ENCODE assay signal across 8 cellular contexts in genomic region chr14:81169267-81169666, GRCh38. TPM values are rescaled to one million over a fixed set of nuclear protein-coding genes. Genes with fewer than 3 reads are reported as not detected.
DNase-seq lines count a peak whose midpoint lies in the region; ATAC-seq and TF ChIP-seq lines count a peak whose summit lies in the region.

No MANE protein-coding gene starts in this region.

- DNase-seq in coronary artery (ENCODE audit: low spot score) (no peak), retina (no peak), dermis blood vessel endothelial cell (no peak), amygdala (lab: John Stamatoyannopoulos, UW) (no peak)
- no peak for DNase-seq in natural killer cell treated with Interleukin-12 subunit alpha and Interleukin-12 subunit beta and Interleukin-15 and Interleukin-18, amount 100 ng/mL, for 72 hours (ENCODE audit: low spot score)

- H4K20me1 ChIP-seq in KMS-11 (ENCODE audit: insufficient read depth): no peaks in the 10 kb centered on the region

- H3K4me1 ChIP-seq in ACC112 (ENCODE audit: control insufficient read depth, insufficient read depth, low read length, unreplicated experiment) (peaks cover 24% of the 10 kb centered on the region), KMS-11 (ENCODE audit: low read depth, poor library complexity, severe bottlenecking) (peaks cover 27% of the 10 kb centered on the region)

- H3K27me3 ChIP-seq in ACC112 (ENCODE audit: insufficient read depth, low read length): no peaks in the 10 kb centered on the region
- H3K27me3 ChIP-seq in KMS-11 (ENCODE audit: insufficient read depth, low read depth): no peaks in the 10 kb centered on the region

- H3K27me3 Mint-ChIP-seq in natural killer cell treated with Interleukin-12 subunit alpha and Interleukin-12 subunit beta and Interleukin-15 and Interleukin-18, amount 100 ng/mL, for 72 hours: no peaks in the 10 kb centered on the region

- H3K4me3 ChIP-seq in ACC112 (ENCODE audit: low read depth, low read length) (peak overlapping the region; percentile 87), KMS-11 (IDR thresholded peaks at IDR 0.05; ENCODE audit: insufficient read depth, low read depth, low read length) (no peak overlapping the region), coronary artery (peak overlapping the region; percentile 84)

- peak overlapping the region; percentile 65 to 88 for H3K27ac Mint-ChIP-seq in natural killer cell treated with Interleukin-12 subunit alpha and Interleukin-12 subunit beta and Interleukin-15 and Interleukin-18, amount 100 ng/mL, for 72 hours

- H2AFZ ChIP-seq in ACC112 (ENCODE audit: low read length, unreplicated experiment) (peak overlapping the region; percentile 95), KMS-11 (ENCODE audit: low read depth) (peak overlapping the region; percentile 81; the same call in 1 of the 2 replicates)

- H3K4me1 Mint-ChIP-seq in natural killer cell treated with Interleukin-12 subunit alpha and Interleukin-12 subunit beta and Interleukin-15 and Interleukin-18, amount 100 ng/mL, for 72 hours (ENCODE audit: low read depth in 2 of 2): peaks cover 20 to 23% of the 10 kb centered on the region in 2 donors

- no peak overlapping the region; the same call in 1 of the 2 replicates for H3K9ac ChIP-seq in KMS-11

- H3K4me2 ChIP-seq in KMS-11: peak overlapping the region; percentile 78

- TF ChIP-seq CTCF in KMS-11 (conservative IDR thresholded peaks at IDR 0.05; ENCODE audit: low read depth, low read length) (no peak), coronary artery (IDR thresholded peaks at IDR 0.05) (no peak)

- no peaks in the 10 kb centered on the region for H3K9me3 Mint-ChIP-seq in natural killer cell treated with Interleukin-12 subunit alpha and Interleukin-12 subunit beta and Interleukin-15 and Interleukin-18, amount 100 ng/mL, for 72 hours

- H3K27ac ChIP-seq in ACC112 (ENCODE audit: low read depth, low read length) (no peak overlapping the region), KMS-11 (no peak overlapping the region), coronary artery (peak overlapping the region; percentile 70 to 96)

- peak overlapping the region; percentile 88 for H3K4me3 Mint-ChIP-seq in natural killer cell treated with Interleukin-12 subunit alpha and Interleukin-12 subunit beta and Interleukin-15 and Interleukin-18, amount 100 ng/mL, for 72 hours

- ATAC-seq in natural killer cell treated with Interleukin-12 subunit alpha and Interleukin-12 subunit beta and Interleukin-15 and Interleukin-18, amount 100 ng/mL, for 72 hours: no peak
- no peak for ATAC-seq in GM18517 (IDR thresholded peaks at IDR 0.05; ENCODE audit: unreplicated experiment)

- no peaks in the 10 kb centered on the region for H3K36me3 ChIP-seq in ACC112 (ENCODE audit: insufficient read depth, low read length)
- H3K36me3 ChIP-seq in KMS-11 (ENCODE audit: insufficient read depth): no peaks in the 10 kb centered on the region

- H3K79me2 ChIP-seq in ACC112 (ENCODE audit: control insufficient read depth, insufficient read depth, low read length, unreplicated experiment) (no peaks in the 10 kb centered on the region), KMS-11 (ENCODE audit: insufficient read depth, low read depth) (no peaks in the 10 kb centered on the region)

- H3K36me3 Mint-ChIP-seq in natural killer cell treated with Interleukin-12 subunit alpha and Interleukin-12 subunit beta and Interleukin-15 and Interleukin-18, amount 100 ng/mL, for 72 hours: no peaks in the 10 kb centered on the region

RNA-seq across cellular contexts. Expression of gene GTF2A1, which starts 51.5 kb away (rescaled TPM):
- 10 to 100 TPM; 17.2 to 31.5 TPM for total RNA-seq in natural killer cell treated with Interleukin-12 subunit alpha and Interleukin-12 subunit beta and Interleukin-15 and Interleukin-18, amount 100 ng/mL, for 72 hours
- 31.7 and 58.1 TPM in 2 replicates for total RNA-seq in dermis blood vessel endothelial cell

Comparison
In these comparisons a context has a peak if more than half of its experiments do, and no peak if none do; other contexts are left out.
1. H3K27ac ChIP-seq: peak in coronary artery (2 of 2); none in ACC112 (single experiment) and KMS-11 (single experiment).